In the genomic region with DNA sequence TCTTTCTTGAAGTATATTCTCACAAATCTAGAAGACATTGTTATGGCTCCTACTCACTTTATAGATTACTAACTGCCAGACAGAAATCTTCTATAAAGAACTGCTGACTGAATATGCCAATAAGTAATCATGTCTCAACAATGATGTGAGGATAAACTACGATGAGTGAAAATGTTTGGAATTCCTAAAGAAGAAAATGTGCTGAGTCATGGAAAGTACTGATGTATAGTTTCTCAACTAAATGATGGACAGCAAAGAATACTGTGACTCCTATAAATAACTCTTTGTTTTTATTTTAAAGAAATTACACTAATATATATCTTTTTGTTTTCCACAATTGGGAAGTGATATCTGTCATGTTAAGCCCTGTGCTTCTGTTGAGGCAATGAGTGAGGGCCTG, we compare ENCODE assay signal across 20 cellular contexts.
"Had no signal": no experiment of that assay in that cellular context is flagged by ENCODE, and none has a peak within 500 bp of the region (broad histone marks: within the 10 kb centered on the region; RNA-seq: fewer than 3 reads in every experiment).

No MANE protein-coding gene starts in this region.

- DNase-seq: activated CD4-positive, alpha-beta T cell treated with anti-CD3 and anti-CD28 coated beads for 36 hours; activated CD4-positive, alpha-beta T cell treated with anti-CD3 and anti-CD28 coated beads, Interleukin-2, amount 50 U/mL, for 48 hours; activated gamma-delta T cell; effector memory CD8-positive, alpha-beta T cell; foreskin melanocyte; glutamatergic neuron; hippocampal formation; left ventricle myocardium inferior; mammary epithelial cell; right cardiac atrium; small intestine; stimulated activated CD4-positive, alpha-beta T cell treated with anti-CD3 and anti-CD28 coated beads, Interleukin-15, amount 100 ng/mL, for 24 hours; stimulated activated CD4-positive, alpha-beta T cell treated with anti-CD3 and anti-CD28 coated beads, Interleukin-2, amount 100 ng/mL, for 48 hours; uterus had no signal

- H3K36me3 ChIP-seq: cardiac muscle cell, left ventricle myocardium inferior, prostate gland, tibial nerve, uterus had no signal

- H3K9me3 ChIP-seq: prostate gland, tibial nerve, uterus had no signal

- H3K4me1 ChIP-seq: left ventricle myocardium inferior, prostate gland, tibial nerve, uterus had no signal

- H3K27me3 ChIP-seq: cardiac muscle cell, tibial nerve, uterus had no signal

- H3K27ac ChIP-seq: cardiac muscle cell, left ventricle myocardium inferior, prostate gland, tibial nerve, uterus had no signal

- FAIRE-seq: small intestine, TTC549 had no signal

- ATAC-seq: activated CD4-positive, alpha-beta T cell treated with anti-CD3 and anti-CD28 coated beads for 36 hours; activated naive CD4-positive, alpha-beta T cell treated with anti-CD3 and anti-CD28 coated beads, Interleukin-2, amount 50 U/mL, for 72 hours; effector memory CD8-positive, alpha-beta T cell; right cardiac atrium; WTC11 had no signal

- H3K4me3 ChIP-seq: cardiac muscle cell, left ventricle myocardium inferior, prostate gland, tibial nerve, uterus had no signal
